Comparison of ENCODE assay signal across 8 cellular contexts in the genomic region with DNA sequence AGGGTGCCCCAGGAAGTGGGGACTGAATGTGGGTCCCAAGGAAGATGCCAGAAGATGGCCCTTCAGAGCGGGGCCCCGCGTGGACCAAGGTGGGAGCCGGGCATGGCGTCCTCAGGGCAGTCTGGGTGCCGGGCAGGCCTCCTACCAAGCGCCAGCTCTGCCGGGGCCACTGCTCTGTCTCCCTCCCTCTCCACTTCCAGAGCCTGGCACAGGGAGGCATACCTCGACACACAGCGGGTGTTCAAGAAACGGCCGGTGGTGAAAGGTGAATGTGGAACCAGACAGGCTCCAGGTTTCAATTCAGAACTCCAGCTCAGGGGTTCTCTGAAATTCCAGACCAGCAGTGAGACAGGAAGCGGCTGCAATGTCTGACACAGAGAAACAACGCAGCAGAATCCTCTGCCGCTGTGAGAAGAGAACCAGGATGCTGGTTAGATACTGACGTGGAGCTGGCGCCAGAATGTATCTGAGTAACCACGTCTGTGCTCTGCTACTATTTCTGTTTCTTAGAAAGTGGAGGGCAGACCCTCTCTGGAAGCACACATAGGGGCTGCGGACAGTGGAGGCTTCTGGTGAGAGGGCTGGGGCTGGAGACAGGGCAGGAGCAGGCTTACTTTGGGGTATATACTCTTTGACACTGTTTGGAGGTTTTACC. TPM values are rescaled to one million over a fixed set of nuclear protein-coding genes. Genes with fewer than 3 reads are reported as not detected.
DNase-seq lines count a peak whose midpoint lies in the region; ATAC-seq, FAIRE-seq and TF ChIP-seq lines count a peak whose summit lies in the region.
"Had no signal": no experiment of that assay in that cellular context is flagged by ENCODE, and none has a peak within 500 bp of the region (broad histone marks: within the 10 kb centered on the region; RNA-seq: fewer than 3 reads in every experiment).

No MANE protein-coding gene starts in this region.

- H3K27ac Mint-ChIP-seq in astrocyte (ENCODE audit: unreplicated experiment): peak overlapping the region; percentile 27
- H3K27ac Mint-ChIP-seq in stimulated activated effector memory CD8-positive, alpha-beta T cell treated with anti-CD3 and anti-CD28 coated beads, Interleukin-12 subunit alpha, Interleukin-12 subunit beta, amount 100 ng/mL, for 72 hours: no peak overlapping the region

- H3K4me3 Mint-ChIP-seq in astrocyte (ENCODE audit: unreplicated experiment): no peak overlapping the region
- no peak overlapping the region for H3K4me3 Mint-ChIP-seq in stimulated activated effector memory CD8-positive, alpha-beta T cell treated with anti-CD3 and anti-CD28 coated beads, Interleukin-12 subunit alpha, Interleukin-12 subunit beta, amount 100 ng/mL, for 72 hours

- TF ChIP-seq CTCF in astrocyte (IDR thresholded peaks at IDR 0.05; ENCODE audit: insufficient read depth, low read depth, low read length): no peak
- TF ChIP-seq CTCF in mammary epithelial cell (conservative IDR thresholded peaks at IDR 0.05 in 1 of 2, IDR thresholded peaks at IDR 0.05 in 1 of 2; ENCODE audit: extremely low read depth in 1 of 2, insufficient read depth in 1 of 2, low read depth in 1 of 2, low read length in 2 of 2): no peak

- no peaks in the 10 kb centered on the region for H3K27me3 ChIP-seq in H7 (ENCODE audit: control insufficient read depth, insufficient read depth, low read length)
- no peaks in the 10 kb centered on the region for H3K27me3 ChIP-seq in astrocyte (ENCODE audit: insufficient read depth, low read length)
- no peaks in the 10 kb centered on the region for H3K27me3 ChIP-seq in right cardiac atrium (ENCODE audit: control insufficient read depth, insufficient read depth)
- no peaks in the 10 kb centered on the region for H3K27me3 ChIP-seq in mammary epithelial cell (ENCODE audit: insufficient read depth, low read length)

- H3K79me2 ChIP-seq in astrocyte (ENCODE audit: insufficient read depth, low read length) (no peaks in the 10 kb centered on the region), mammary epithelial cell (ENCODE audit: insufficient read depth, low read length) (no peaks in the 10 kb centered on the region)

- intact Hi-C loops in right cardiac atrium (cut with DNase I) (no loop called here), mammary epithelial cell (cut with micrococcal nuclease) (no loop called here)

- 48% methylated on average over 19 of the region's 19 CpGs for WGBS in right cardiac atrium
- 93% methylated on average over 14 of the region's 19 CpGs for WGBS in mammary epithelial cell (ENCODE audit: low coverage, missing lambda C conversion rate)

- H3K4me1 Mint-ChIP-seq in astrocyte (ENCODE audit: low read depth, unreplicated experiment): peaks cover 33% of the 10 kb centered on the region
- H3K4me1 Mint-ChIP-seq in stimulated activated effector memory CD8-positive, alpha-beta T cell treated with anti-CD3 and anti-CD28 coated beads, Interleukin-12 subunit alpha, Interleukin-12 subunit beta, amount 100 ng/mL, for 72 hours: peaks cover 12% of the 10 kb centered on the region

- no TSS peak for BruUV-seq in mammary epithelial cell (replicated peaks; lab: Mats Ljungman, UMichigan)

- no peaks in the 10 kb centered on the region for H3K9me3 Mint-ChIP-seq in astrocyte (ENCODE audit: unreplicated experiment)
- H3K9me3 Mint-ChIP-seq in stimulated activated effector memory CD8-positive, alpha-beta T cell treated with anti-CD3 and anti-CD28 coated beads, Interleukin-12 subunit alpha, Interleukin-12 subunit beta, amount 100 ng/mL, for 72 hours: no peaks in the 10 kb centered on the region

- FAIRE-seq in astrocyte (lab: Jason Lieb, UNC): peak; percentile 67

- peak overlapping the region; percentile 40 for H3K27ac ChIP-seq in astrocyte (ENCODE audit: low read depth, low read length)
- H3K27ac ChIP-seq in right cardiac atrium (ENCODE audit: low read length): no peak overlapping the region
- no peak overlapping the region for H3K27ac ChIP-seq in mammary epithelial cell (ENCODE audit: insufficient read depth, low read depth, low read length)

- H3K4me3 ChIP-seq in H7 (ENCODE audit: insufficient read depth, low read depth, low read length) (no peak overlapping the region), astrocyte (ENCODE audit: insufficient read depth, low read depth, low read length) (no peak overlapping the region), right cardiac atrium (ENCODE audit: low read length) (peak overlapping the region; percentile 21), mammary epithelial cell (replicated peaks in 1 of 3; ENCODE audit: insufficient read depth in 1 of 3, low read depth in 2 of 3, low read length in 3 of 3) (no peak overlapping the region)

- H4K20me1 ChIP-seq in astrocyte (ENCODE audit: insufficient read depth, low read length) (no peaks in the 10 kb centered on the region), mammary epithelial cell (ENCODE audit: insufficient read depth, low read length) (no peaks in the 10 kb centered on the region)

- H3K4me1 ChIP-seq in astrocyte (ENCODE audit: insufficient read depth, low read length) (no peaks in the 10 kb centered on the region), right cardiac atrium (ENCODE audit: control insufficient read depth, insufficient read depth, low read length) (no peaks in the 10 kb centered on the region), mammary epithelial cell (ENCODE audit: insufficient read depth, low read length) (no peaks in the 10 kb centered on the region)

- H3K9me3 ChIP-seq in astrocyte (ENCODE audit: insufficient read depth, low read depth, low read length) (no peaks in the 10 kb centered on the region), right cardiac atrium (ENCODE audit: control insufficient read depth, low read length) (no peaks in the 10 kb centered on the region), mammary epithelial cell (replicated peaks; ENCODE audit: insufficient read depth, low read length) (no peaks in the 10 kb centered on the region)

- CTCF ChIA-PET in mammary epithelial cell (lab: Charles Lee; ENCODE audit: low non-redundant PET): no interaction called here

- H3K27me3 Mint-ChIP-seq in astrocyte (ENCODE audit: low read depth, unreplicated experiment): no peaks in the 10 kb centered on the region

- peak overlapping the region; percentile 42 for H3K4me2 ChIP-seq in astrocyte (ENCODE audit: low read length)
- H3K4me2 ChIP-seq in mammary epithelial cell (ENCODE audit: insufficient read depth, low read depth, low read length): no peak overlapping the region

- peak; percentile 19 for DNase-seq in H7
- DNase-seq in astrocyte (ENCODE audit: low read depth): no peak
- peak in 2 of 3 donors; percentile 29 to 57 for DNase-seq in right cardiac atrium
- DNase-seq in stimulated activated effector memory CD8-positive, alpha-beta T cell treated with anti-CD3 and anti-CD28 coated beads, Interleukin-12 subunit alpha, Interleukin-12 subunit beta, amount 100 ng/mL, for 72 hours (ENCODE audit: low spot score in 2 of 2): no peak
- no peak for DNase-seq in mammary epithelial cell
- no peak for DNase-seq in activated T-cell treated with anti-CD3 and anti-CD28 coated beads, Interleukin-2, amount 50 U/mL, for 1 hour
- DNase-seq in LoVo (ENCODE audit: low spot score): no peak
- DNase-seq: NCI-H2081 treated with DMSO at 0.1 percent for 48 hours had no signal

- H2AFZ ChIP-seq in astrocyte (ENCODE audit: low read depth, low read length) (peak overlapping the region; percentile 9), mammary epithelial cell (ENCODE audit: low read depth, low read length) (no peak overlapping the region)

- dilution Hi-C loops in mammary epithelial cell (cut with HindIII; ENCODE audit: low sequenced_read_pairs): no loop called here

- H3K36me3 ChIP-seq in H7 (replicated peaks; ENCODE audit: control insufficient read depth, insufficient read depth, low read length) (no peaks in the 10 kb centered on the region), astrocyte (ENCODE audit: insufficient read depth, low read length) (no peaks in the 10 kb centered on the region), mammary epithelial cell (ENCODE audit: insufficient read depth, low read length) (no peaks in the 10 kb centered on the region)

- peak; percentile 42 to 67 for ATAC-seq in right cardiac atrium
- ATAC-seq in stimulated activated effector memory CD8-positive, alpha-beta T cell treated with anti-CD3 and anti-CD28 coated beads, Interleukin-12 subunit alpha, Interleukin-12 subunit beta, amount 100 ng/mL, for 72 hours: peak; percentile 46

- no peaks in the 10 kb centered on the region for H3K36me3 Mint-ChIP-seq in astrocyte (ENCODE audit: low read depth, unreplicated experiment)
- H3K36me3 Mint-ChIP-seq in stimulated activated effector memory CD8-positive, alpha-beta T cell treated with anti-CD3 and anti-CD28 coated beads, Interleukin-12 subunit alpha, Interleukin-12 subunit beta, amount 100 ng/mL, for 72 hours: no peaks in the 10 kb centered on the region

- peak overlapping the region; percentile 18 for H3K9ac ChIP-seq in astrocyte (ENCODE audit: low read length)
- H3K9ac ChIP-seq in mammary epithelial cell (ENCODE audit: insufficient read depth, low read length): no peak overlapping the region

- in situ Hi-C loops in mammary epithelial cell (cut with MboI; ENCODE audit: low sequenced_read_pairs in 2 of 2): no loop called here

RNA-seq across cellular contexts. Expression of gene BFSP2, which starts 12.8 kb away (rescaled TPM):
- not detected in 2 replicates for total RNA-seq in H7 (2014; rRNA removed; shearing (Covaris generic))
- total RNA-seq in astrocyte (not detected in 2 replicates), right cardiac atrium (not detected), mammary epithelial cell (not detected)
- polyA plus RNA-seq in right cardiac atrium (not detected), mammary epithelial cell (not detected)
- not detected for polyA minus RNA-seq in mammary epithelial cell

Comparison
In these comparisons a context has a peak if more than half of its experiments do, and no peak if none do; other contexts are left out.
1. DNase-seq: peak in H7 (single experiment) and right cardiac atrium (2 of 3); none in astrocyte (single experiment), stimulated activated effector memory CD8-positive, alpha-beta T cell treated with anti-CD3 and anti-CD28 coated beads, Interleukin-12 subunit alpha, Interleukin-12 subunit beta, amount 100 ng/mL, for 72 hours (0 of 2), mammary epithelial cell (single experiment), activated T-cell treated with anti-CD3 and anti-CD28 coated beads, Interleukin-2, amount 50 U/mL, for 1 hour (single experiment) and LoVo (single experiment).